8 cellular contexts compared by ENCODE assay signal in genomic region chr17:14300628-14301278, GRCh38. TPM values are rescaled to one million over a fixed set of nuclear protein-coding genes. Genes with fewer than 3 reads are reported as not detected.
A peak's percentile ranks its signal among the peaks of the same experiment; 100 is the strongest.
DNase-seq lines count a peak whose midpoint lies in the region; ATAC-seq and TF ChIP-seq lines count a peak whose summit lies in the region.

TSS of gene HS3ST3B1 (plus strand) at chr17:14301081. CDS start at chr17:14301519, 438 bp downstream.

- CTCF ChIA-PET in AG04450 (lab: Charles Lee), result interaction anchor here (0.6 to 6.0 kb wide), 9 partner anchors 9 to 964 kb away, joined by 3 to 57 read pairs (median 3); no protein-coding TSS in a partner anchor

- no peaks in the 10 kb centered on the region; the same call in 1 of the 2 replicates for H3K9me3 ChIP-seq in AG04450 (ENCODE audit: control insufficient read depth, insufficient read depth, low read length)

- ATAC-seq in HG03159 (IDR thresholded peaks at IDR 0.05; ENCODE audit: unreplicated experiment), result peak; percentile 88

- H3K27me3 ChIP-seq in AG04450 (ENCODE audit: control insufficient read depth, insufficient read depth, low read length), result no peaks in the 10 kb centered on the region
- peaks cover 70% of the 10 kb centered on the region for H3K27me3 ChIP-seq in layer of hippocampus (ENCODE audit: control insufficient read depth, insufficient read depth, low read length)

- in situ Hi-C loops in GM18951 (cut with MboI; ENCODE audit: low sequenced_read_pairs, unreplicated experiment), result loop anchor here (25.0 kb wide), 1 partner anchor 713 kb away; no protein-coding TSS in a partner anchor

- DNase-seq in AG04450 (ENCODE audit: low read depth, low spot score) (peak; percentile 100), NCI-H446 treated with DMSO at 0.1 percent for 48 hours (lab: John Stamatoyannopoulos, UW) (peak; percentile 58), cortex of kidney (lab: John Stamatoyannopoulos, UW) (peak; percentile 46)
- peak; percentile 100 for DNase-seq in activated CD4-positive, alpha-beta T cell treated with anti-CD3 and anti-CD28 coated beads for 48 hours
- DNase-seq in stimulated activated CD4-positive, alpha-beta T cell treated with anti-CD3 and anti-CD28 coated beads, Interleukin-1b, Interleukin-23, amount 100 ng/mL, for 1 hour (ENCODE audit: low read depth in 2 of 2), result peak; percentile 96 to 99

- H3K27ac ChIP-seq in AG04450 (ENCODE audit: low read depth, low read length), result peak within 1 kb of the TSS; percentile 81
- peak within 1 kb of the TSS; percentile 12 for H3K27ac ChIP-seq in layer of hippocampus (ENCODE audit: low read depth, low read length)

- POLR2A ChIA-PET in AG04450 (lab: Yijun Ruan, JAX), result interaction anchor here (0.6 to 2.2 kb wide), 22 partner anchors 9 to 1270 kb away, joined by 3 to 15 read pairs (median 5); partner anchors contain the start of gene HS3ST3A1

- H3K4me3 ChIP-seq in AG04450 (ENCODE audit: low read depth, low read length), result peak within 1 kb of the TSS; percentile 94

- TF ChIP-seq POLR2A in GM18951 (IDR thresholded peaks at IDR 0.05; ENCODE audit: extremely low read depth, insufficient read depth, insufficient read length), result peak; percentile 24

- TF ChIP-seq CTCF in AG04450 (IDR thresholded peaks at IDR 0.05; ENCODE audit: low read depth, low read length), result no peak; the same call in 1 of the 2 replicates

RNA-seq across cellular contexts. Expression of gene HS3ST3B1, which starts in this region (rescaled TPM):
- polyA plus RNA-seq in AG04450 (2011; rRNA removed), result 9.6 and 10.3 TPM in 2 replicates
- polyA minus RNA-seq in AG04450 (2011; rRNA and poly(A)+ RNA removed), result 23.7 and 27.6 TPM in 2 replicates

Comparison
In these comparisons a context has a peak if more than half of its experiments do, and no peak if none do; other contexts are left out.
1. Peak in every context shown above with its lines: DNase-seq, ATAC-seq, H3K4me3 ChIP-seq and H3K27ac ChIP-seq.
2. DNase-seq: peak in every context shown above with its lines; median percentile 100 in AG04450; 100 in activated CD4-positive, alpha-beta T cell treated with anti-CD3 and anti-CD28 coated beads for 48 hours; 98 in stimulated activated CD4-positive, alpha-beta T cell treated with anti-CD3 and anti-CD28 coated beads, Interleukin-1b, Interleukin-23, amount 100 ng/mL, for 1 hour; 58 in NCI-H446 treated with DMSO at 0.1 percent for 48 hours; 46 in cortex of kidney.